8 cellular contexts compared by ENCODE assay signal in genomic region chr19:17125052-17125727, GRCh38. TPM values are rescaled to one million over a fixed set of nuclear protein-coding genes. Genes with fewer than 3 reads are reported as not detected.
DNase-seq lines count a peak whose midpoint lies in the region; ATAC-seq and TF ChIP-seq lines count a peak whose summit lies in the region.

No MANE protein-coding gene starts in this region.

- no peaks in the 10 kb centered on the region for H3K27me3 ChIP-seq in CD8-positive, alpha-beta memory T cell (ENCODE audit: insufficient read depth, low read length, poor library complexity, severe bottlenecking)
- H3K27me3 ChIP-seq in right atrium auricular region (no peaks in the 10 kb centered on the region), thoracic aorta (replicated peaks; ENCODE audit: insufficient read depth) (no peaks in the 10 kb centered on the region)

- H3K9me3 ChIP-seq in CD8-positive, alpha-beta memory T cell (ENCODE audit: low read length): no peaks in the 10 kb centered on the region
- H3K9me3 ChIP-seq in right atrium auricular region (no peaks in the 10 kb centered on the region), thoracic aorta (no peaks in the 10 kb centered on the region)

- H3K4me3 ChIP-seq in CD8-positive, alpha-beta memory T cell (ENCODE audit: low read length): peak overlapping the region; percentile 70
- no peak overlapping the region for H3K4me3 ChIP-seq in right atrium auricular region
- H3K4me3 ChIP-seq in thoracic aorta: peak overlapping the region; percentile 29

- CTCF ChIA-PET in CD8-positive, alpha-beta memory T cell (lab: Charles Lee): interaction anchor here (0.8 to 1.9 kb wide), 12 partner anchors 9 to 341 kb away, joined by 3 to 9 read pairs (median 4); partner anchors contain the start of genes HAUS8, MYO9B and USE1

- peaks cover 0 to 31% (median 4%) of the 10 kb centered on the region in 3 donors for H3K36me3 Mint-ChIP-seq in CD8-positive, alpha-beta memory T cell

- H3K4me1 Mint-ChIP-seq in CD8-positive, alpha-beta memory T cell: peaks cover 41 to 80% (median 66%) of the 10 kb centered on the region in 3 donors

- H3K9me3 Mint-ChIP-seq in CD8-positive, alpha-beta memory T cell: no peaks in the 10 kb centered on the region

- peak in 3 of 5 donors; percentile 84 to 87 (median 84) for DNase-seq in CD8-positive, alpha-beta memory T cell
- DNase-seq in activated T-cell treated with anti-CD3 and anti-CD28 coated beads, Interleukin-2, amount 50 U/mL, for 1 hour: peak; percentile 32
- no peak for DNase-seq in right atrium auricular region (ENCODE audit: low spot score)
- DNase-seq in thoracic aorta (ENCODE audit: low spot score): no peak
- DNase-seq in NCI-H187 (lab: John Stamatoyannopoulos, UW): no peak
- no peak for DNase-seq in hypothalamus (lab: John Stamatoyannopoulos, UW)

- peak overlapping the region; percentile 86 for H3K27ac ChIP-seq in CD8-positive, alpha-beta memory T cell (ENCODE audit: low read depth, low read length)
- H3K27ac ChIP-seq in right atrium auricular region: peak overlapping the region; percentile 64 to 69
- H3K27ac ChIP-seq in thoracic aorta: peak overlapping the region; percentile 85 to 87

- H3K27me3 Mint-ChIP-seq in CD8-positive, alpha-beta memory T cell: no peaks in the 10 kb centered on the region

- H3K27ac Mint-ChIP-seq in CD8-positive, alpha-beta memory T cell: peak overlapping the region; percentile 95 to 100 (median 99)

- H3K36me3 ChIP-seq in CD8-positive, alpha-beta memory T cell (ENCODE audit: insufficient read depth, low read length): no peaks in the 10 kb centered on the region
- H3K36me3 ChIP-seq in right atrium auricular region: no peaks in the 10 kb centered on the region
- no peaks in the 10 kb centered on the region for H3K36me3 ChIP-seq in thoracic aorta

- POLR2A ChIA-PET in CD8-positive, alpha-beta memory T cell (lab: Charles Lee): interaction anchor here (0.5 to 2.0 kb wide), 16 partner anchors 14 to 1281 kb away, joined by 3 to 19 read pairs (median 5); partner anchors contain the start of genes BABAM1, DDA1, HAUS8 and MYO9B

- TF ChIP-seq CTCF in right atrium auricular region (IDR thresholded peaks at IDR 0.05) (no peak), thoracic aorta (IDR thresholded peaks at IDR 0.05) (no peak)

- peak overlapping the region; percentile 79 to 95 (median 87) for H3K4me3 Mint-ChIP-seq in CD8-positive, alpha-beta memory T cell

- ATAC-seq in GM19351 (IDR thresholded peaks at IDR 0.05; ENCODE audit: unreplicated experiment) (peak; percentile 62), HG03354 (IDR thresholded peaks at IDR 0.05; ENCODE audit: poor library complexity, severe bottlenecking, unreplicated experiment) (peak; percentile 70), thoracic aorta (ENCODE audit: insufficient number of reproducible peaks, low FRiP score, low read depth) (no peak)

- H3K4me1 ChIP-seq in CD8-positive, alpha-beta memory T cell (ENCODE audit: insufficient read depth, low read length): peaks cover 41% of the 10 kb centered on the region
- peaks cover 0 to 22% of the 10 kb centered on the region in 2 donors for H3K4me1 ChIP-seq in right atrium auricular region
- peaks cover 34 to 43% of the 10 kb centered on the region in 2 donors for H3K4me1 ChIP-seq in thoracic aorta (ENCODE audit: control insufficient read depth in 1 of 2, low read depth in 2 of 2)

RNA-seq across cellular contexts. Expression of gene MYO9B, which starts 49.6 kb away (rescaled TPM):
- 100 to 1,000 TPM; 104 to 108 TPM for total RNA-seq in CD8-positive, alpha-beta memory T cell
- polyA plus RNA-seq in CD8-positive, alpha-beta memory T cell: 24.9 TPM
- total RNA-seq in right atrium auricular region (10 to 100 TPM; 25.4 to 40.8 TPM), thoracic aorta (100 to 1,000 TPM; 229 to 257 TPM)

RNA-seq across cellular contexts. Expression of gene HAUS8, which starts 49.9 kb away (rescaled TPM):
- total RNA-seq in CD8-positive, alpha-beta memory T cell: 10 to 100 TPM; 33.4 to 36.4 TPM
- polyA plus RNA-seq in CD8-positive, alpha-beta memory T cell: 9.7 TPM
- total RNA-seq in right atrium auricular region (1 to 10 TPM; 2.5 to 5.0 TPM), thoracic aorta (10 to 100 TPM in 1 of 2 donors, 1 to 10 TPM in 1; 2.2 to 11.3 TPM)

Comparison
In these comparisons a context has a peak if more than half of its experiments do, and no peak if none do; other contexts are left out.
1. DNase-seq: peak in CD8-positive, alpha-beta memory T cell (3 of 5) and activated T-cell treated with anti-CD3 and anti-CD28 coated beads, Interleukin-2, amount 50 U/mL, for 1 hour (single experiment); none in right atrium auricular region (single experiment), thoracic aorta (single experiment), NCI-H187 (0 of 2) and hypothalamus (0 of 51).
2. H3K4me3 ChIP-seq: peak in CD8-positive, alpha-beta memory T cell (single experiment) and thoracic aorta (single experiment); none in right atrium auricular region (0 of 2).
3. Peak in every context shown above with its lines, with median percentiles within 50 percentile points of each other: H3K27ac ChIP-seq.